23 cellular contexts compared by ENCODE assay signal in the genomic region with DNA sequence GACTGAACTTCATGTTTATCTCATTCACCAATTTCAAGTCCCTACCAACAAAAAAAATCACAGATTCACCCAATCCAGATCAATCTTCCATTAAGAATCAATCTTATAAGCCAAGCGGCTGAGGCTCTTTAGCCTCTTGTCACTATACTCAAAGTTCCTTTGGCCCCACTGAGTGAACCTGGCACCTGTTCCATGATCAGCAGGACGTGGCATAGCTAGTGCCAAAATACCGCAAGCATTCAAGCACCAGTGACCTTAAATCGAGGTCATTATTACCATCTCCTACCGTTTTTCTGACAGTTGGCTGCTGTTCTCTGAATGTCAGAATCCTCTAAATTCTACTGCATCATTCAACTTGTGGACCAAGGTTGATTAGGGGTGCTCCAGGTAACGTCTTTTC.
"Had no signal": no experiment of that assay in that cellular context is flagged by ENCODE, and none has a peak within 500 bp of the region (broad histone marks: within the 10 kb centered on the region; RNA-seq: fewer than 3 reads in every experiment).

No MANE protein-coding gene starts in this region.

- H3K27ac Mint-ChIP-seq: activated naive CD8-positive, alpha-beta T cell; effector memory CD8-positive, alpha-beta T cell; natural killer cell treated with Interleukin-12 subunit alpha and Interleukin-12 subunit beta and Interleukin-15 and Interleukin-18, amount 100 ng/mL, for 72 hours; stimulated activated memory B cell treated with anti-CD40 and anti-IgM and Interleukin-4, amounts not matched to agents 10 μg/mL and 1 μg/mL and 100 μg/mL, for 72 hours had no signal

- H3K27ac ChIP-seq: gastrocnemius medialis, left lung, upper lobe of left lung, vagina had no signal

- H3K9me3 ChIP-seq: gastrocnemius medialis, left lung, mucosa of descending colon, upper lobe of left lung, vagina had no signal

- H3K4me1 Mint-ChIP-seq: stimulated activated memory B cell treated with anti-CD40 and anti-IgM and Interleukin-4, amounts not matched to agents 10 μg/mL and 1 μg/mL and 100 μg/mL, for 72 hours; stimulated activated naive CD8-positive, alpha-beta T cell treated with anti-CD3 and anti-CD28 coated beads, Interleukin-15, amount 100 ng/mL, for 72 hours had no signal

- H3K4me3 Mint-ChIP-seq: activated naive CD8-positive, alpha-beta T cell; effector memory CD8-positive, alpha-beta T cell; natural killer cell treated with Interleukin-12 subunit alpha and Interleukin-12 subunit beta and Interleukin-15 and Interleukin-18, amount 100 ng/mL, for 72 hours; stimulated activated memory B cell treated with anti-CD40 and anti-IgM and Interleukin-4, amounts not matched to agents 10 μg/mL and 1 μg/mL and 100 μg/mL, for 72 hours; stimulated activated naive CD8-positive, alpha-beta T cell treated with anti-CD3 and anti-CD28 coated beads, Interleukin-15, amount 100 ng/mL, for 72 hours had no signal

- H3K4me3 ChIP-seq: gastrocnemius medialis, left lung, mucosa of descending colon, smooth muscle cell, upper lobe of left lung, vagina had no signal

- H3K4me1 ChIP-seq: gastrocnemius medialis, left lung, upper lobe of left lung, vagina had no signal

- ATAC-seq: effector memory CD8-positive, alpha-beta T cell; gastrocnemius medialis; left lung; mucosa of descending colon; natural killer cell treated with Interleukin-12 subunit alpha and Interleukin-12 subunit beta and Interleukin-15 and Interleukin-18, amount 100 ng/mL, for 72 hours; stimulated activated memory B cell treated with anti-CD40 and anti-IgM and Interleukin-4, amounts not matched to agents 10 μg/mL and 1 μg/mL and 100 μg/mL, for 72 hours; stimulated activated naive CD8-positive, alpha-beta T cell treated with anti-CD3 and anti-CD28 coated beads, Interleukin-15, amount 100 ng/mL, for 72 hours had no signal

- H3K27me3 Mint-ChIP-seq: activated naive CD8-positive, alpha-beta T cell; effector memory CD8-positive, alpha-beta T cell; stimulated activated memory B cell treated with anti-CD40 and anti-IgM and Interleukin-4, amounts not matched to agents 10 μg/mL and 1 μg/mL and 100 μg/mL, for 72 hours; stimulated activated naive CD8-positive, alpha-beta T cell treated with anti-CD3 and anti-CD28 coated beads, Interleukin-15, amount 100 ng/mL, for 72 hours had no signal

- H3K36me3 Mint-ChIP-seq: activated naive CD8-positive, alpha-beta T cell; natural killer cell treated with Interleukin-12 subunit alpha and Interleukin-12 subunit beta and Interleukin-15 and Interleukin-18, amount 100 ng/mL, for 72 hours; stimulated activated memory B cell treated with anti-CD40 and anti-IgM and Interleukin-4, amounts not matched to agents 10 μg/mL and 1 μg/mL and 100 μg/mL, for 72 hours had no signal

- H3K27me3 ChIP-seq: gastrocnemius medialis, left lung, upper lobe of left lung, vagina had no signal

- H3K36me3 ChIP-seq: gastrocnemius medialis, left lung, upper lobe of left lung, vagina had no signal

- DNase-seq: activated CD4-positive, alpha-beta T cell treated with anti-CD3 and anti-CD28 coated beads for 4 hours; activated CD4-positive, alpha-beta T cell treated with anti-CD3 and anti-CD28 coated beads, Interleukin-2, amount 50 U/mL, for 4 hours; activated CD8-positive, alpha-beta memory T cell treated with anti-CD3 and anti-CD28 coated beads for 24 hours; activated effector memory CD4-positive, alpha-beta T cell treated with Interleukin-2 at 50 U/mL for 16 hours; activated naive CD4-positive, alpha-beta T cell treated with Interleukin-2 at 50 U/mL for 16 hours; anterior cingulate cortex; cortex of kidney; effector memory CD8-positive, alpha-beta T cell; erythroblast; hypothalamus; left lung; mucosa of descending colon; stimulated activated CD4-positive, alpha-beta T cell treated with anti-CD3 and anti-CD28 coated beads, Interleukin-1b, Interleukin-23, amount 100 ng/mL, for 48 hours; stimulated activated CD4-positive, alpha-beta T cell treated with anti-CD3 and anti-CD28 coated beads, Interleukin-4, amount 100 ng/mL, for 4 hours; stimulated activated CD8-positive, alpha-beta memory T cell treated with anti-CD3 and anti-CD28 coated beads, Interleukin-4, amount 100 ng/mL, for 48 hours; stimulated activated naive CD8-positive, alpha-beta T cell treated with anti-CD3 and anti-CD28 coated beads, Interleukin-15, amount 100 ng/mL, for 72 hours; upper lobe of left lung had no signal

- H3K9me3 Mint-ChIP-seq: effector memory CD8-positive, alpha-beta T cell; natural killer cell treated with Interleukin-12 subunit alpha and Interleukin-12 subunit beta and Interleukin-15 and Interleukin-18, amount 100 ng/mL, for 72 hours; stimulated activated memory B cell treated with anti-CD40 and anti-IgM and Interleukin-4, amounts not matched to agents 10 μg/mL and 1 μg/mL and 100 μg/mL, for 72 hours; stimulated activated naive CD8-positive, alpha-beta T cell treated with anti-CD3 and anti-CD28 coated beads, Interleukin-15, amount 100 ng/mL, for 72 hours had no signal
